ENCODE assay signal across 9 cellular contexts in genomic region chr20:25052255-25053206, GRCh38. TPM values are rescaled to one million over a fixed set of nuclear protein-coding genes. Genes with fewer than 3 reads are reported as not detected.
DNase-seq lines count a peak whose midpoint lies in the region; ATAC-seq and TF ChIP-seq lines count a peak whose summit lies in the region.
"Had no signal": no experiment of that assay in that cellular context is flagged by ENCODE, and none has a peak within 500 bp of the region (broad histone marks: within the 10 kb centered on the region; RNA-seq: fewer than 3 reads in every experiment).

No MANE protein-coding gene starts in this region.

- H3K4me3 Mint-ChIP-seq in nephron = no peak overlapping the region
- H3K4me3 Mint-ChIP-seq in nephron progenitor cell = no peak overlapping the region

- TF ChIP-seq CTCF in nephron (IDR thresholded peaks at IDR 0.05; ENCODE audit: unreplicated experiment in 3 of 3) (no peak), nephron progenitor cell (IDR thresholded peaks at IDR 0.05) (no peak)

- H3F3A ChIP-seq in GM23248 (ENCODE audit: insufficient read depth) = peaks cover 15% of the 10 kb centered on the region; the same call in 1 of the 2 replicates

- H3K36me3 Mint-ChIP-seq in nephron (ENCODE audit: low read depth) (no peaks in the 10 kb centered on the region), nephron progenitor cell (ENCODE audit: low read depth) (no peaks in the 10 kb centered on the region)

- peak overlapping the region in 8 of 11 experiments; percentile 37 to 67 (median 52); a peak in 9 of 22 replicates for H3K27ac ChIP-seq in BLaER1 treated with 17β-estradiol and CSF1 and Interleukin-3, amounts not matched to agents 10 nM and 100 nM
- H3K27ac ChIP-seq in GM23248 (no peak overlapping the region), esophagus (ENCODE audit: low read depth in 2 of 2, low read length in 1 of 2) (peak overlapping the region; percentile 69 to 70)

- peak overlapping the region; percentile 74 to 99 (median 97) for H3K4me2 ChIP-seq in BLaER1 treated with 17β-estradiol and CSF1 and Interleukin-3, amounts not matched to agents 10 nM and 100 nM
- H3K4me2 ChIP-seq in GM23248 (ENCODE audit: unreplicated experiment) = peak overlapping the region; percentile 46

- H3K4me1 Mint-ChIP-seq in nephron (peaks cover 53% of the 10 kb centered on the region), nephron progenitor cell (peaks cover 7% of the 10 kb centered on the region)

- H3K4me1 ChIP-seq in BLaER1 treated with 17β-estradiol and CSF1 and Interleukin-3, amounts not matched to agents 10 nM and 100 nM = peaks cover 60 to 93% (median 78%) of the 10 kb centered on the region in 10 experiments
- peaks cover 26% of the 10 kb centered on the region for H3K4me1 ChIP-seq in GM23248 (ENCODE audit: insufficient read depth)
- peaks cover 30 to 42% of the 10 kb centered on the region in 2 donors for H3K4me1 ChIP-seq in esophagus (ENCODE audit: control insufficient read depth in 2 of 2, insufficient read depth in 2 of 2, low read length in 1 of 2)

- H3K27me3 ChIP-seq in BLaER1 treated with 17β-estradiol and CSF1 and Interleukin-3, amounts not matched to agents 10 nM and 100 nM = no peaks in the 10 kb centered on the region
- H3K27me3 ChIP-seq in GM23248 (replicated peaks; ENCODE audit: insufficient read depth) (no peaks in the 10 kb centered on the region), esophagus (ENCODE audit: control insufficient read depth in 1 of 2, insufficient read depth in 2 of 2, low read length in 2 of 2) (no peaks in the 10 kb centered on the region)

- no peaks in the 10 kb centered on the region for H3K9me3 Mint-ChIP-seq in nephron
- no peaks in the 10 kb centered on the region for H3K9me3 Mint-ChIP-seq in nephron progenitor cell

- peak; percentile 59 for DNase-seq in GM23248
- no peak for DNase-seq in nephron progenitor cell
- no peak for DNase-seq in NK-92 treated with Interleukin-12 subunit alpha and Interleukin-12 subunit beta, amount 100 ng/mL, for 24 hours (lab: John Stamatoyannopoulos, UW)
- DNase-seq in NCI-H524 (lab: John Stamatoyannopoulos, UW) = no peak

- H4K20me1 ChIP-seq in BLaER1 treated with 17β-estradiol and CSF1 and Interleukin-3, amounts not matched to agents 10 nM and 100 nM = peaks cover 13 to 92% (median 79%) of the 10 kb centered on the region in 11 experiments; a peak in 19 of 22 replicates
- H4K20me1 ChIP-seq in GM23248 (ENCODE audit: insufficient read depth) = no peaks in the 10 kb centered on the region

- H3K36me3 ChIP-seq in BLaER1 treated with 17β-estradiol and CSF1 and Interleukin-3, amounts not matched to agents 10 nM and 100 nM = peaks cover 4 to 34% (median 8%) of the 10 kb centered on the region in 11 experiments; a peak in 15 of 22 replicates
- H3K36me3 ChIP-seq in GM23248 (ENCODE audit: low read depth) (no peaks in the 10 kb centered on the region), esophagus (ENCODE audit: control insufficient read depth in 2 of 2, insufficient read depth in 2 of 2, low read length in 1 of 2) (peaks cover under 1 to 5% of the 10 kb centered on the region in 2 donors)

- no peaks in the 10 kb centered on the region for H3K9me3 ChIP-seq in BLaER1 treated with 17β-estradiol and CSF1 and Interleukin-3, amounts not matched to agents 10 nM and 100 nM (replicated peaks in 1 of 11)
- H3K9me3 ChIP-seq in GM23248 (ENCODE audit: low read depth) (no peaks in the 10 kb centered on the region), esophagus (ENCODE audit: control insufficient read depth in 2 of 2, insufficient read depth in 1 of 2, low read depth in 1 of 2, low read length in 1 of 2) (no peaks in the 10 kb centered on the region)

- H3K9me2 ChIP-seq in GM23248 (ENCODE audit: insufficient read depth) = no peaks in the 10 kb centered on the region

- in situ Hi-C loops in GM23248 (cut with MboI) = no loop called here

- 54 to 60% methylated on average over 16 of the region's 16 CpGs for WGBS in GM23248 (ENCODE audit: low coverage in 1 of 2, low lambda C conversion rate in 2 of 2, missing lambda C conversion rate in 2 of 2), 2 experiments
- WGBS in esophagus, 2 donors = 78 to 79% methylated on average over 16 of the region's 16 CpGs

- H2AFZ ChIP-seq in GM23248 = no peak overlapping the region

- H3K4me3 ChIP-seq in BLaER1 treated with 17β-estradiol and CSF1 and Interleukin-3, amounts not matched to agents 10 nM and 100 nM = no peak overlapping the region; a peak in 1 of 20 replicates
- H3K4me3 ChIP-seq in GM23248 (no peak overlapping the region), esophagus (ENCODE audit: low read depth in 1 of 2, low read length in 2 of 2) (no peak overlapping the region)

- peak overlapping the region; percentile 79 to 92 (median 82) for H3K27ac Mint-ChIP-seq in nephron
- no peak overlapping the region for H3K27ac Mint-ChIP-seq in nephron progenitor cell

- no peaks in the 10 kb centered on the region for H3K79me2 ChIP-seq in GM23248 (ENCODE audit: insufficient read depth)

- H3K9ac ChIP-seq in BLaER1 treated with 17β-estradiol and CSF1 and Interleukin-3, amounts not matched to agents 10 nM and 100 nM = peak overlapping the region in 6 of 11 experiments; percentile 45 to 69 (median 60); a peak in 8 of 22 replicates
- no peak overlapping the region for H3K9ac ChIP-seq in GM23248

- no peak for ATAC-seq in HG03521 (IDR thresholded peaks at IDR 0.05; ENCODE audit: unreplicated experiment)

- H3K27me3 Mint-ChIP-seq in nephron (ENCODE audit: low read depth) (peaks cover 25% of the 10 kb centered on the region), nephron progenitor cell (ENCODE audit: low read depth, poor library complexity) (peaks cover 93% of the 10 kb centered on the region)

RNA-seq across cellular contexts. Expression of gene ACSS1, which starts 5.4 kb away (rescaled TPM):
- under 0.01 and 1.1 TPM in 2 replicates for total RNA-seq in GM23248 (2014; rRNA removed; shearing (Covaris generic))
- polyA plus RNA-seq in GM23248 (2016; fragmentation: Nextera tagmentation; extraction: Ambion mirVana) (0.61 and 0.94 TPM in 2 replicates), esophagus (1 to 10 TPM; 8.0 to 8.8 TPM)
- polyA plus RNA-seq: neural cell had no signal

RNA-seq across cellular contexts. Expression of gene VSX1, which starts 29.4 kb away (rescaled TPM):
- not detected in 2 replicates for total RNA-seq in GM23248 (2014; rRNA removed; shearing (Covaris generic))
- polyA plus RNA-seq in GM23248 (2016; fragmentation: Nextera tagmentation; extraction: Ambion mirVana) (not detected in 2 replicates), esophagus (not detected)
- polyA plus RNA-seq: neural cell had no signal

RNA-seq across cellular contexts. Expression of gene APMAP, which starts 60.0 kb away (rescaled TPM):
- 109 and 129 TPM in 2 replicates for total RNA-seq in GM23248 (2014; rRNA removed; shearing (Covaris generic))
- 123 and 129 TPM in 2 replicates for polyA plus RNA-seq in GM23248 (2016; fragmentation: Nextera tagmentation; extraction: Ambion mirVana)
- 10 to 100 TPM in 1 of 2 donors, 1 to 10 TPM in 1; 9.6 to 20.5 TPM for polyA plus RNA-seq in esophagus
